In genomic region chr2:174180165-174180724, GRCh38 we compare ENCODE assay signal across 13 cellular contexts.
DNase-seq lines count a peak whose midpoint lies in the region; TF ChIP-seq lines count a peak whose summit lies in the region.
"Had no signal": no experiment of that assay in that cellular context is flagged by ENCODE, and none has a peak within 500 bp of the region (broad histone marks: within the 10 kb centered on the region; RNA-seq: fewer than 3 reads in every experiment).

No MANE protein-coding gene starts in this region.

- TF ChIP-seq CTCF in cardiac fibroblast (IDR thresholded peaks at IDR 0.05; ENCODE audit: low read depth, low read length) (peak; percentile 17), osteocyte (IDR thresholded peaks at IDR 0.05) (peak; percentile 21)

- peaks cover 7% of the 10 kb centered on the region for H3K36me3 Mint-ChIP-seq in osteocyte (ENCODE audit: unreplicated experiment)

- no peak overlapping the region for H3K4me3 Mint-ChIP-seq in osteocyte (ENCODE audit: unreplicated experiment)
- H3K4me3 Mint-ChIP-seq: activated naive CD8-positive, alpha-beta T cell had no signal

- no peaks in the 10 kb centered on the region for H3K27me3 Mint-ChIP-seq in osteocyte (ENCODE audit: unreplicated experiment)
- H3K27me3 Mint-ChIP-seq: activated naive CD8-positive, alpha-beta T cell had no signal

- H3K9me3 Mint-ChIP-seq in osteocyte (ENCODE audit: unreplicated experiment), result no peaks in the 10 kb centered on the region

- DNase-seq in NCI-H510A treated with DMSO at 0.1 percent for 48 hours (lab: John Stamatoyannopoulos, UW) (peak; percentile 42), NCI-H510A (lab: John Stamatoyannopoulos, UW) (no peak), NCI-H69 (lab: John Stamatoyannopoulos, UW) (peak; percentile 37), cardiac fibroblast (ENCODE audit: low read depth in 2 of 2) (peak; percentile 13), osteocyte (ENCODE audit: extremely low spot score, unreplicated experiment) (no peak), SKM-1 (lab: John Stamatoyannopoulos, UW; ENCODE audit: unreplicated experiment) (no peak), NCI-H2107 (lab: John Stamatoyannopoulos, UW) (no peak)
- no peak for DNase-seq in stimulated activated CD4-positive, alpha-beta T cell treated with anti-CD3 and anti-CD28 coated beads, Interleukin-15, amount 100 ng/mL, for 24 hours
- DNase-seq: activated CD4-positive, alpha-beta T cell treated with anti-CD3 and anti-CD28 coated beads, Interleukin-2, amount 50 U/mL, for 1 hour; MG63; uterus had no signal

- H3K4me1 Mint-ChIP-seq in osteocyte (ENCODE audit: unreplicated experiment), result peaks cover 13% of the 10 kb centered on the region

- no peak overlapping the region for H3K27ac Mint-ChIP-seq in osteocyte (ENCODE audit: unreplicated experiment)
- H3K27ac Mint-ChIP-seq: activated naive CD8-positive, alpha-beta T cell had no signal

- no peak overlapping the region for H3K4me3 ChIP-seq in cardiac fibroblast (replicated peaks in 1 of 2; ENCODE audit: low read depth in 2 of 2, low read length in 2 of 2)
- H3K4me3 ChIP-seq: MG63, prostate gland, uterus had no signal

Comparison
In these comparisons a context has a peak if more than half of its experiments do, and no peak if none do; other contexts are left out.
1. DNase-seq: peak in NCI-H510A treated with DMSO at 0.1 percent for 48 hours (single experiment), NCI-H69 (single experiment) and cardiac fibroblast (2 of 2); none in NCI-H510A (single experiment), osteocyte (single experiment), SKM-1 (single experiment), NCI-H2107 (single experiment) and stimulated activated CD4-positive, alpha-beta T cell treated with anti-CD3 and anti-CD28 coated beads, Interleukin-15, amount 100 ng/mL, for 24 hours (single experiment).